ENCODE assay signal across 10 cellular contexts in the genomic region with DNA sequence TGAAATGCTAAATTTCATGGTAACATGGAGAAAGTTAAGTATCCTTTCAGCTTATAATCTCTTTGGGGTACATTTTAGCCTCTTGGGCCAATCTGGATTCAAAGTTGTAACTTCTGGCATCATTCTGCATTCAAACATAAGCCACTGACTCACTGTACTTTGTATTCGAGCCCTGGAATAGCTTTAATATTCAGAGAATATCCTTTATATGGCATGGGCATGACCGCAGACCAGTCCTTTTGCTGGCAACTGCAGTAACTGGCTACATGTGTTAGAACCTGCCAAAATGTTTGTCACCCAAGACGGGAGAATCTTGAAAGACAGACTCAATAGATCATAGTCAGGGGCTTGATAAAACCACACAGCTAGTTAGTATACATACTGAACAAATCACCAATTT. TPM values are rescaled to one million over a fixed set of nuclear protein-coding genes. Genes with fewer than 3 reads are reported as not detected.
DNase-seq lines count a peak whose midpoint lies in the region; ATAC-seq and TF ChIP-seq lines count a peak whose summit lies in the region.
"Had no signal": no experiment of that assay in that cellular context is flagged by ENCODE, and none has a peak within 500 bp of the region (broad histone marks: within the 10 kb centered on the region; RNA-seq: fewer than 3 reads in every experiment).

No MANE protein-coding gene starts in this region.

- H3K36me3 ChIP-seq in adrenal gland (replicated peaks in 1 of 2): no peaks in the 10 kb centered on the region
- no peaks in the 10 kb centered on the region for H3K36me3 ChIP-seq in psoas muscle (ENCODE audit: insufficient read depth in 1 of 2, low read depth in 1 of 2)
- no peaks in the 10 kb centered on the region for H3K36me3 ChIP-seq in CD8-positive, alpha-beta memory T cell (ENCODE audit: insufficient read depth, low read length)

- TF ChIP-seq CTCF in AG09309 (IDR thresholded peaks at IDR 0.05; ENCODE audit: control insufficient read depth, insufficient read depth, low read depth, low read length, missing control alignments) (no peak), adrenal gland (IDR thresholded peaks at IDR 0.05) (no peak), fibroblast of the aortic adventitia (IDR thresholded peaks at IDR 0.05; ENCODE audit: insufficient read depth, low read length) (no peak), psoas muscle (IDR thresholded peaks at IDR 0.05) (no peak)

- H3K9me3 Mint-ChIP-seq in CD8-positive, alpha-beta memory T cell: no peaks in the 10 kb centered on the region
- H3K9me3 Mint-ChIP-seq: activated T-helper 2 cell treated with anti-CD3 and anti-CD28 coated beads, Interferon-gamma antibody, Interleukin-2, Interleukin-4, amounts not matched to agents 10 μg/mL and 5 μg/mL and 100 μg/mL, durations not matched to agents 14 hours and 24 hours and 36 hours had no signal

- H3K27ac ChIP-seq in adrenal gland (peak overlapping the region; percentile 68 to 94 (median 87)), psoas muscle (peak overlapping the region; percentile 56)
- H3K27ac ChIP-seq in CD8-positive, alpha-beta memory T cell (ENCODE audit: low read depth, low read length): no peak overlapping the region

- H3K9me3 ChIP-seq in adrenal gland (replicated peaks in 1 of 3): no peaks in the 10 kb centered on the region
- H3K9me3 ChIP-seq in psoas muscle: no peaks in the 10 kb centered on the region
- no peaks in the 10 kb centered on the region for H3K9me3 ChIP-seq in CD8-positive, alpha-beta memory T cell (ENCODE audit: low read length)

- DNase-seq in AG09309 (ENCODE audit: low read depth): no peak
- DNase-seq in adrenal gland: no peak
- peak; percentile 41 for DNase-seq in fibroblast of the aortic adventitia (ENCODE audit: low read depth)
- no peak for DNase-seq in psoas muscle
- DNase-seq in SKM-1 treated with dmso at 0.1 percent for 144 hours (lab: John Stamatoyannopoulos, UW; ENCODE audit: unreplicated experiment): no peak
- DNase-seq in NCI-H1417 treated with DMSO at 0.1 percent for 48 hours (lab: John Stamatoyannopoulos, UW): no peak
- DNase-seq in CD8-positive, alpha-beta memory T cell: no peak
- no peak for DNase-seq in activated gamma-delta T cell treated with Interleukin-2 at 50 U/mL for 16 hours
- DNase-seq: NCI-H1694 treated with DMSO at 0.1 percent for 48 hours had no signal

- H3K36me3 Mint-ChIP-seq in CD8-positive, alpha-beta memory T cell: no peaks in the 10 kb centered on the region

- no peak overlapping the region for H3K27ac Mint-ChIP-seq in CD8-positive, alpha-beta memory T cell
- H3K27ac Mint-ChIP-seq: activated T-helper 2 cell treated with anti-CD3 and anti-CD28 coated beads, Interferon-gamma antibody, Interleukin-2, Interleukin-4, amounts not matched to agents 10 μg/mL and 5 μg/mL and 100 μg/mL, durations not matched to agents 14 hours and 24 hours and 36 hours had no signal

- peaks cover 10 to 26% of the 10 kb centered on the region in 2 donors for H3K27me3 Mint-ChIP-seq in CD8-positive, alpha-beta memory T cell

- H3K4me1 ChIP-seq in adrenal gland (replicated peaks in 1 of 2) (peaks cover 37 to 57% of the 10 kb centered on the region in 2 donors), psoas muscle (peaks cover 23% of the 10 kb centered on the region)
- no peaks in the 10 kb centered on the region for H3K4me1 ChIP-seq in CD8-positive, alpha-beta memory T cell (ENCODE audit: insufficient read depth, low read length)

- POLR2A ChIA-PET in CD8-positive, alpha-beta memory T cell (lab: Charles Lee): no interaction called here

- TF ChIP-seq POLR2A in adrenal gland (IDR thresholded peaks at IDR 0.05): no peak

- H3K4me1 Mint-ChIP-seq in CD8-positive, alpha-beta memory T cell: peaks cover 0 to 6% (median 0%) of the 10 kb centered on the region in 3 donors

- CTCF ChIA-PET in CD8-positive, alpha-beta memory T cell (lab: Charles Lee): no interaction called here

- no peak for ATAC-seq in psoas muscle

- intact Hi-C loops in adrenal gland (cut with DNase I): no loop called here
- intact Hi-C loops in psoas muscle (cut with DNase I): loop anchor here in 1 of 2 donors (5.0 kb wide), 1 partner anchor 162 kb away; no protein-coding TSS in a partner anchor

- WGBS in adrenal gland, 4 donors: 3 to 11% (median 6%) methylated on average over 3 of the region's 3 CpGs
- WGBS in psoas muscle, 3 donors: 5 to 16% (median 9%) methylated on average over 3 of the region's 3 CpGs

- H3K27me3 ChIP-seq in adrenal gland (no peaks in the 10 kb centered on the region), psoas muscle (ENCODE audit: insufficient read depth in 3 of 3, low read length in 2 of 3) (peaks cover 0 to 4% (median 0%) of the 10 kb centered on the region in 3 donors)
- H3K27me3 ChIP-seq in CD8-positive, alpha-beta memory T cell (ENCODE audit: insufficient read depth, low read length, poor library complexity, severe bottlenecking): peaks cover 3% of the 10 kb centered on the region

- H3K4me3 Mint-ChIP-seq in CD8-positive, alpha-beta memory T cell: no peak overlapping the region

- peak overlapping the region; percentile 54 for H3K4me3 ChIP-seq in AG09309 (ENCODE audit: control insufficient read depth, low read depth, low read length)
- peak overlapping the region; percentile 55 to 95 (median 70) for H3K4me3 ChIP-seq in adrenal gland
- peak overlapping the region; percentile 73 for H3K4me3 ChIP-seq in fibroblast of the aortic adventitia (ENCODE audit: low read depth, low read length)
- H3K4me3 ChIP-seq in psoas muscle: peak overlapping the region; percentile 65
- no peak overlapping the region for H3K4me3 ChIP-seq in CD8-positive, alpha-beta memory T cell (ENCODE audit: low read length)

RNA-seq across cellular contexts. Expression of a gene that starts 3.3 kb away (rescaled TPM):
- total RNA-seq in adrenal gland (100 to 1,000 TPM; 120 to 556 (median 434) TPM), fibroblast of the aortic adventitia (ENCODE audit: low replicate concordance) (22.3 and 37.6 TPM in 2 replicates), psoas muscle (10 to 100 TPM in 1 of 4 donors, 1 to 10 TPM in 3; 5.3 to 16.7 (median 8.0) TPM)
- polyA plus RNA-seq in adrenal gland (100 to 1,000 TPM in 1 of 3 donors, 10 to 100 TPM in 2; 35.4 to 165 (median 38.1) TPM), psoas muscle (1 to 10 TPM; 2.6 to 5.4 (median 3.2) TPM)
- under 1 TPM; 0.29 to 0.48 TPM for total RNA-seq in CD8-positive, alpha-beta memory T cell
- polyA plus RNA-seq in CD8-positive, alpha-beta memory T cell: not detected
- total RNA-seq: activated T-helper 2 cell treated with anti-CD3 and anti-CD28 coated beads, Interferon-gamma antibody, Interleukin-2, Interleukin-4, amounts not matched to agents 10 μg/mL and 5 μg/mL and 100 μg/mL, durations not matched to agents 14 hours and 24 hours and 36 hours had no signal

RNA-seq across cellular contexts. Expression of a gene that starts 40.8 kb away (rescaled TPM):
- total RNA-seq in adrenal gland (10 to 100 TPM; 14.4 to 55.4 (median 23.4) TPM), fibroblast of the aortic adventitia (ENCODE audit: low replicate concordance) (5.6 and 8.3 TPM in 2 replicates), psoas muscle (1 to 10 TPM in 3 of 4 donors, under 1 TPM in 1; 0.88 to 1.9 (median 1.4) TPM)
- polyA plus RNA-seq in adrenal gland (10 to 100 TPM; 10.1 to 18.7 (median 14.0) TPM), psoas muscle (1 to 10 TPM in 2 of 3 donors, under 1 TPM in 1; 0.53 to 1.2 (median 1.0) TPM)
- total RNA-seq in CD8-positive, alpha-beta memory T cell: under 1 TPM in 1 of 2 experiments, not detected in 1; 0.07 TPM
- not detected for polyA plus RNA-seq in CD8-positive, alpha-beta memory T cell
